Comparison of ENCODE assay signal across 8 cellular contexts in the genomic region with DNA sequence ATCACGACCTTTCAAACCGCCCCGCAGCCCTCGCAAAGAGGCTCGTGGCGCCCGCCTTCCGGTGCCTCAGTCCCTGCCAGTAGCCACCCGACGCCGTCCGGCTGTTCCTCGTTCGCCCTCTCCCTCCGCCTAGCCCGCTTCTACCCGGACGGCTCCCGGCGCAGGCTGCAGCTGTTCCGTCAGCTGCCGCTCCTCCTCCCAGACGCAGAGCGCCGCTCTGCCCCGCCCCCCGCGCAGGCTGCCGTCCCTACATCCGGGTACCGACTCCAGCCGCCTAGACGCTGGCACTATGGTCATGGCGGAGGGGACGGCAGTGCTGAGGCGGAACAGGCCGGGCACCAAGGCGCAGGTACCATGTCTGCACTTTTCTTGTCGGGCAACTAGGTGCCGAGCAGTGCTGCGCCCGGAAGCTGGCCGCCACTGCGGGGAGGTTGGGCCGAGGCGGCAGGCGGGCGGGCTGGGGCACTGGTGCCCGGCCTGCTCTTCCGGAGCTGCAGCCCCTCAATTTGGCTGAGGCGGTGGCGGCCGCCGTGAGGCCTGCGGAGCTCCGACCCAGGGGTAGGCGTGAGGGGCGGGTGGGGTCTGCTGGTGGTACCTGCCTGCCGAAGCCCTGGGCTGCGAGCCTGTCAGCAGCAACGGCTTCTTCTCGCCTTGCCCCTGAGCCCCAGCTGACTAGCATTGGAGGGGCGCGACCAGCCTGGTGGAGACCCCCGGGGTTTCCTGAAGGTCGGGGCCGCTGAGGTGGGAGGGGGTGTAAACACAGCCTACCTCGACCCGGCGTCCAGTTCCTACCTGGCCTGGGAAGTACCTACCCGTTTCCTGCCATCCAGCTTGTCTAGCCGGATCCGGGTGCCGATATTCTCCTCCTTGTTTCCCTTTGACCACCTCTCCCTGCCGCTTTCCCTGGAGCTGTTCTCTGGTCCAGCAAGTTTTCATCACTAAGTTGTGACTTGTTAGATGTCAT. TPM values are rescaled to one million over a fixed set of nuclear protein-coding genes. Genes with fewer than 3 reads are reported as not detected.
A peak's percentile ranks its signal among the peaks of the same experiment; 100 is the strongest.
DNase-seq lines count a peak whose midpoint lies in the region; ATAC-seq lines count a peak whose summit lies in the region.

A gene (plus strand): TSS at position 269 of the 964 bp plus-strand sequence. CDS start 21 bp downstream, at position 290.

- no peaks in the 10 kb centered on the region for H3K27me3 Mint-ChIP-seq in activated CD4-positive, alpha-beta T cell treated with anti-CD3 and anti-CD28 coated beads, Interleukin-2, amount 10 ng/mL, durations not matched to agents 7 days and 5 days

- H3K9me3 Mint-ChIP-seq in activated CD4-positive, alpha-beta T cell treated with anti-CD3 and anti-CD28 coated beads, Interleukin-2, amount 10 ng/mL, durations not matched to agents 7 days and 5 days, result peaks cover 3% of the 10 kb centered on the region

- CTCF ChIA-PET in activated CD4-positive, alpha-beta T cell treated with anti-CD3 and anti-CD28 coated beads, Interleukin-2, amount 10 ng/mL, durations not matched to agents 7 days and 5 days (lab: Charles Lee), result interaction anchor here (0.6 to 2.2 kb wide), 7 partner anchors 8 to 20 kb away, joined by 3 to 8 read pairs (median 4); a partner anchor contains a TSS

- H3K27ac ChIP-seq in BLaER1, result peak within 1 kb of the TSS; percentile 91

- H3K9me3 ChIP-seq in BLaER1, result peaks cover 30% of the 10 kb centered on the region

- peak within 1 kb of the TSS; percentile 96 for H3K9ac ChIP-seq in BLaER1

- peak within 1 kb of the TSS; percentile 91 for H3K4me3 Mint-ChIP-seq in activated CD4-positive, alpha-beta T cell treated with anti-CD3 and anti-CD28 coated beads, Interleukin-2, amount 10 ng/mL, durations not matched to agents 7 days and 5 days

- H3K27ac Mint-ChIP-seq in activated CD4-positive, alpha-beta T cell treated with anti-CD3 and anti-CD28 coated beads, Interleukin-2, amount 10 ng/mL, durations not matched to agents 7 days and 5 days, result peak within 1 kb of the TSS; percentile 98

- POLR2A ChIA-PET in activated CD4-positive, alpha-beta T cell treated with anti-CD3 and anti-CD28 coated beads, Interleukin-2, amount 10 ng/mL, durations not matched to agents 7 days and 5 days (lab: Charles Lee), result interaction anchor here (0.6 to 1.3 kb wide), 7 partner anchors 16 to 326 kb away, joined by 3 to 5 read pairs (median 3); a partner anchor contains a TSS

- peaks cover 21% of the 10 kb centered on the region for H3K4me1 ChIP-seq in BLaER1

- peaks cover 13% of the 10 kb centered on the region for H3K36me3 Mint-ChIP-seq in activated CD4-positive, alpha-beta T cell treated with anti-CD3 and anti-CD28 coated beads, Interleukin-2, amount 10 ng/mL, durations not matched to agents 7 days and 5 days (ENCODE audit: low read depth)

- H3K4me1 Mint-ChIP-seq in activated CD4-positive, alpha-beta T cell treated with anti-CD3 and anti-CD28 coated beads, Interleukin-2, amount 10 ng/mL, durations not matched to agents 7 days and 5 days, result peaks cover 34% of the 10 kb centered on the region

- H3K36me3 ChIP-seq in BLaER1, result peaks cover 30% of the 10 kb centered on the region

- peak within 1 kb of the TSS; percentile 91 for H3K4me3 ChIP-seq in BLaER1

- ATAC-seq in GM19328 (IDR thresholded peaks at IDR 0.05; ENCODE audit: unreplicated experiment) (peak; percentile 91), HG03520 (IDR thresholded peaks at IDR 0.05; ENCODE audit: unreplicated experiment) (peak; percentile 92)

- H3K27me3 ChIP-seq in BLaER1, result no peaks in the 10 kb centered on the region

- DNase-seq in NCI-H69 (lab: John Stamatoyannopoulos, UW) (peak; percentile 93), cortex of kidney (lab: John Stamatoyannopoulos, UW) (peak; percentile 19), left kidney (ENCODE audit: low read depth, low spot score) (peak; percentile 98)
- peak; percentile 93 for DNase-seq in activated CD4-positive, alpha-beta T cell treated with anti-CD3 and anti-CD28 coated beads, Interleukin-2, amount 10 ng/mL, durations not matched to agents 7 days and 5 days
- DNase-seq in stimulated activated CD4-positive, alpha-beta T cell treated with anti-CD3 and anti-CD28 coated beads, Interleukin-2, amount 100 ng/mL, for 24 hours, result peak; percentile 95

- peak within 1 kb of the TSS; percentile 87 for H3K4me2 ChIP-seq in BLaER1

- peaks cover 47% of the 10 kb centered on the region for H4K20me1 ChIP-seq in BLaER1

RNA-seq across cellular contexts. Expression of the gene that starts here (rescaled TPM):
- 10 to 100 TPM; 17.1 to 18.9 TPM for total RNA-seq in activated CD4-positive, alpha-beta T cell treated with anti-CD3 and anti-CD28 coated beads, Interleukin-2, amount 10 ng/mL, durations not matched to agents 7 days and 5 days

Comparison
In these comparisons a context has a peak if more than half of its experiments do, and no peak if none do; other contexts are left out.
1. Peak in every context shown above with its lines: DNase-seq, ATAC-seq, H3K4me3 ChIP-seq and H3K27ac ChIP-seq.
2. DNase-seq: peak in every context shown above with its lines; median percentile 98 in left kidney; 95 in stimulated activated CD4-positive, alpha-beta T cell treated with anti-CD3 and anti-CD28 coated beads, Interleukin-2, amount 100 ng/mL, for 24 hours; 93 in NCI-H69; 93 in activated CD4-positive, alpha-beta T cell treated with anti-CD3 and anti-CD28 coated beads, Interleukin-2, amount 10 ng/mL, durations not matched to agents 7 days and 5 days; 19 in cortex of kidney.